8 cellular contexts compared by ENCODE assay signal in genomic region chr13:52850396-52851152, GRCh38. TPM values are rescaled to one million over a fixed set of nuclear protein-coding genes. Genes with fewer than 3 reads are reported as not detected.
A peak's percentile ranks its signal among the peaks of the same experiment; 100 is the strongest.
DNase-seq lines count a peak whose midpoint lies in the region; ATAC-seq lines count a peak whose summit lies in the region.

No MANE protein-coding gene starts in this region.

- in situ Hi-C loops in KBM-7 (cut with MboI; ENCODE audit: low pct_unique_long_range_greater_than_20kb, low sequenced_read_pairs), result no loop called here
- in situ Hi-C loops in SK-MEL-5 (cut with HindIII; ENCODE audit: low pct_unique_long_range_greater_than_20kb, low sequenced_read_pairs), result no loop called here

- DNase-seq in Daoy (ENCODE audit: low read depth) (peak; percentile 82), KBM-7 (peak; percentile 57), SK-MEL-5 (ENCODE audit: low read depth, low spot score) (peak; percentile 76), dermis blood vessel endothelial cell (peak; percentile 61), left lobe of liver (ENCODE audit: low spot score) (peak; percentile 51)
- peak; percentile 26 for DNase-seq in stimulated activated CD4-positive, alpha-beta T cell treated with anti-CD3 and anti-CD28 coated beads, Interleukin-4, amount 100 ng/mL, for 24 hours
- no peak for DNase-seq in stimulated activated naive CD4-positive, alpha-beta T cell treated with Interleukin-2 at 50 U/mL for 16 hours (lab: John Stamatoyannopoulos, UW)

- ATAC-seq in GM21447 (IDR thresholded peaks at IDR 0.05; ENCODE audit: unreplicated experiment), result peak; percentile 59
- peak; percentile 81 for ATAC-seq in left lobe of liver

RNA-seq across cellular contexts. Expression of gene PCDH8, which starts 2.1 kb away (rescaled TPM):
- 1.3 TPM in 1 of 2 replicates, not detected in the other for total RNA-seq in Daoy (2014; rRNA removed; shearing (Covaris generic))
- 0.11 TPM in 1 of 2 replicates, not detected in the other for total RNA-seq in SK-MEL-5 (2014; rRNA removed; shearing (Covaris generic))
- polyA plus RNA-seq in SK-MEL-5 (2015; cell fraction: cytosol; rRNA removed), result 0.11 TPM in 1 of 2 replicates, not detected in the other
- polyA plus RNA-seq in SK-MEL-5 (2015; cell fraction: nucleus; rRNA removed), result not detected in 2 replicates
- under 0.01 TPM in 1 of 2 replicates, not detected in the other for total RNA-seq in dermis blood vessel endothelial cell
- total RNA-seq in left lobe of liver, result not detected
